8 cellular contexts compared by ENCODE assay signal in genomic region chr19:21586341-21587116, GRCh38.
A peak's percentile ranks its signal among the peaks of the same experiment; 100 is the strongest.
DNase-seq lines count a peak whose midpoint lies in the region; ATAC-seq and TF ChIP-seq lines count a peak whose summit lies in the region.

No MANE protein-coding gene starts in this region.

- peaks cover 5% of the 10 kb centered on the region for H3K4me1 Mint-ChIP-seq in progenitor cell of endocrine pancreas (ENCODE audit: low read depth)

- POLR2A ChIA-PET in HEK293T (lab: Yijun Ruan, JAX), result no interaction called here

- peaks cover 0 to 18% (median 0%) of the 10 kb centered on the region in 11 donors for H3K9me3 ChIP-seq in heart right ventricle

- no peaks in the 10 kb centered on the region for H3K27me3 Mint-ChIP-seq in progenitor cell of endocrine pancreas

- no peaks in the 10 kb centered on the region for H3K36me3 ChIP-seq in heart right ventricle

- peaks cover 16% of the 10 kb centered on the region for H3K9me3 Mint-ChIP-seq in progenitor cell of endocrine pancreas (ENCODE audit: low read depth)

- 2 to 3% methylated on average over 64 to 70 of the region's 70 CpGs for WGBS in heart right ventricle, 2 donors

- peaks cover 20% of the 10 kb centered on the region for H3K36me3 Mint-ChIP-seq in progenitor cell of endocrine pancreas (ENCODE audit: insufficient read depth)

- peak overlapping the region; percentile 82 for H3K4me3 Mint-ChIP-seq in progenitor cell of endocrine pancreas (ENCODE audit: low read depth)

- peaks cover 0 to 23% (median 4%) of the 10 kb centered on the region in 9 donors for H3K4me1 ChIP-seq in heart right ventricle

- CTCF ChIA-PET in HEK293T (lab: Yijun Ruan, JAX), result no interaction called here

- H3K27ac ChIP-seq in heart right ventricle, result peak overlapping the region; percentile 25 to 83 (median 74)

- peaks cover 0 to 25% (median 4%) of the 10 kb centered on the region in 7 donors for H3K27me3 ChIP-seq in heart right ventricle

- intact Hi-C loops in heart right ventricle (cut with DNase I), result no loop called here

- ATAC-seq in heart right ventricle, result peak; percentile 61 to 87 (median 67)
- ATAC-seq in GM21423 (IDR thresholded peaks at IDR 0.05; ENCODE audit: unreplicated experiment), result no peak

- H3K27ac Mint-ChIP-seq in progenitor cell of endocrine pancreas, result peak overlapping the region; percentile 86

- H3K4me3 ChIP-seq in heart right ventricle, result peak overlapping the region; percentile 54 to 87 (median 72)

- peak; percentile 19 for DNase-seq in GM03348 (ENCODE audit: low spot score)
- DNase-seq in activated T-cell treated with anti-CD3 and anti-CD28 coated beads for 48 hours (ENCODE audit: low read depth), result peak; percentile 25
- DNase-seq in heart right ventricle, result peak in 1 of 2 donors; percentile 51
- peak; percentile 17 for DNase-seq in progenitor cell of endocrine pancreas (ENCODE audit: low spot score, unreplicated experiment)
- DNase-seq in hepatic stellate cell (ENCODE audit: low spot score), result no peak
- no peak for DNase-seq in GOT3 (lab: John Stamatoyannopoulos, UW)
- DNase-seq in HEK293T (ENCODE audit: extremely low spot score), result no peak

- TF ChIP-seq CTCF in heart right ventricle (IDR thresholded peaks at IDR 0.05) (peak in 1 of 9 donors; percentile 8), progenitor cell of endocrine pancreas (IDR thresholded peaks at IDR 0.05; ENCODE audit: unreplicated experiment) (no peak)

TF ChIP-seq in HEK293T, 16 proteins besides CTCF, POLR2A, EP300 and RAD21:
- no peak for TF ChIP-seq CTBP1 (IDR thresholded peaks at IDR 0.05; ENCODE audit: borderline replicate concordance)
- TF ChIP-seq HDGF (IDR thresholded peaks at IDR 0.05; ENCODE audit: borderline replicate concordance), result no peak
- TF ChIP-seq TARDBP (IDR thresholded peaks at IDR 0.05), result no peak
- no peak for TF ChIP-seq SUZ12 (IDR thresholded peaks at IDR 0.05)
- no peak for TF ChIP-seq FOXA1 (IDR thresholded peaks at IDR 0.05)
- TF ChIP-seq FOXK2 (IDR thresholded peaks at IDR 0.05), result no peak
- TF ChIP-seq LEF1 (IDR thresholded peaks at IDR 0.05; ENCODE audit: borderline replicate concordance), result no peak
- no peak for TF ChIP-seq SP1 (IDR thresholded peaks at IDR 0.05)
- TF ChIP-seq BHLHE40 (IDR thresholded peaks at IDR 0.05; ENCODE audit: borderline replicate concordance), result no peak
- TF ChIP-seq L3MBTL2 (conservative IDR thresholded peaks at IDR 0.05), result no peak
- TF ChIP-seq FOXM1 (IDR thresholded peaks at IDR 0.05; ENCODE audit: borderline replicate concordance), result no peak
- no peak for TF ChIP-seq ZNF384 (IDR thresholded peaks at IDR 0.05)
- TF ChIP-seq ELF4 (IDR thresholded peaks at IDR 0.05), result no peak
- no peak for TF ChIP-seq PKNOX1 (IDR thresholded peaks at IDR 0.05)
- TF ChIP-seq NFRKB (IDR thresholded peaks at IDR 0.05), result no peak
- no peak for TF ChIP-seq ARNT (IDR thresholded peaks at IDR 0.05)

Comparison
In these comparisons a context has a peak if more than half of its experiments do, and no peak if none do; other contexts are left out.
1. DNase-seq: peak in GM03348 (single experiment), activated T-cell treated with anti-CD3 and anti-CD28 coated beads for 48 hours (single experiment) and progenitor cell of endocrine pancreas (single experiment); none in hepatic stellate cell (single experiment), GOT3 (single experiment) and HEK293T (single experiment).